ENCODE assay signal across 1 cellular context in the genomic region with DNA sequence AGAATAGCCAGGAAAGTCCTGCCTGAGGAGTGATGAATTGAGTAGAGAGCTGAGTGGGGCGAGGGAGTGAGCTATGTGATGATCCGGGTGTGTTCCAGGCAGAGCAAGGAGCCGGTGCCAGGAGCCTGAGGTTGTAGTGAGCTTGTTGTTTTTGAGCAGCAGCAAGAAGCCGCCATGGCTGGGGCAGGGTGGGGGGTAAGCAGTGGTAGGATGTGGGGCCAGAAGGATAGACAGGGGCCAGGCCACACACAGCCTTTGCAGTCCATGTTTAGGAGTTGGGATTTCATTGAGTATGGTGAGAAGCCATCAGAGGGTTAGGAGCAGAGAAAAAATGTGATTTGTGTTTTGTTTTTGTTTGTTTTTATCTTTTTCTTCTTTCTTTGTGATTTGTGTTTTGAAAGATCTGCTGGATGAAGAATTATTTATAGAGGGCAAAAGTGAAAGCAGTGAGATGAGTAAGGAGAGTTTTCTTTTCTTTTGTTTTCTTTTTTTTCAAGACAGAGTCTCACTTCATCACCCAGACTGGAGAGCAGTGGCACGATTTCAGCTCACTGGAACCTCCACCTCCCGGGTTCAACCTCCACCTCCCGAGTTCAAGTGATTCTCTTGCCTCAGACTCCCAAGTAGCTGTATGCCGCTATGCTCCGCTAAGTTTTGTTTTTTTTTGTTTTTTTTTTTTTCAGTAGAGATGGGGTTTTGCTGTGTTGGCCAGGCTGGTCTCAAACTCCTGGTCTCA.
TF ChIP-seq lines count a peak whose summit lies in the region.

No MANE protein-coding gene starts in this region.

TF ChIP-seq in WTC11, 78 proteins besides CTCF, POLR2A, EP300 and RAD21 (continued from another document):
- TF ChIP-seq, protein P1, sequence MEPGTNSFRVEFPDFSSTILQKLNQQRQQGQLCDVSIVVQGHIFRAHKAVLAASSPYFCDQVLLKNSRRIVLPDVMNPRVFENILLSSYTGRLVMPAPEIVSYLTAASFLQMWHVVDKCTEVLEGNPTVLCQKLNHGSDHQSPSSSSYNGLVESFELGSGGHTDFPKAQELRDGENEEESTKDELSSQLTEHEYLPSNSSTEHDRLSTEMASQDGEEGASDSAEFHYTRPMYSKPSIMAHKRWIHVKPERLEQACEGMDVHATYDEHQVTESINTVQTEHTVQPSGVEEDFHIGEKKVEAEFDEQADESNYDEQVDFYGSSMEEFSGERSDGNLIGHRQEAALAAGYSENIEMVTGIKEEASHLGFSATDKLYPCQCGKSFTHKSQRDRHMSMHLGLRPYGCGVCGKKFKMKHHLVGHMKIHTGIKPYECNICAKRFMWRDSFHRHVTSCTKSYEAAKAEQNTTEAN (CRISPR knock-in tag; IDR thresholded peaks at IDR 0.05): no peak
- TF ChIP-seq ZNF232 (CRISPR knock-in tag; IDR thresholded peaks at IDR 0.05) (no peak), CREM (CRISPR knock-in tag; IDR thresholded peaks at IDR 0.05) (no peak)
- TF ChIP-seq, protein P2, sequence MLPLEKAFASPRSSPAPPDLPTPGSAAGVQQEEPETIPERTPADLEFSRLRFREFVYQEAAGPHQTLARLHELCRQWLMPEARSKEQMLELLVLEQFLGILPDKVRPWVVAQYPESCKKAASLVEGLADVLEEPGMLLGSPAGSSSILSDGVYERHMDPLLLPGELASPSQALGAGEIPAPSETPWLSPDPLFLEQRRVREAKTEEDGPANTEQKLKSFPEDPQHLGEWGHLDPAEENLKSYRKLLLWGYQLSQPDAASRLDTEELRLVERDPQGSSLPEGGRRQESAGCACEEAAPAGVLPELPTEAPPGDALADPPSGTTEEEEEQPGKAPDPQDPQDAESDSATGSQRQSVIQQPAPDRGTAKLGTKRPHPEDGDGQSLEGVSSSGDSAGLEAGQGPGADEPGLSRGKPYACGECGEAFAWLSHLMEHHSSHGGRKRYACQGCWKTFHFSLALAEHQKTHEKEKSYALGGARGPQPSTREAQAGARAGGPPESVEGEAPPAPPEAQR (CRISPR knock-in tag; IDR thresholded peaks at IDR 0.05): no peak
- TF ChIP-seq, protein P3, sequence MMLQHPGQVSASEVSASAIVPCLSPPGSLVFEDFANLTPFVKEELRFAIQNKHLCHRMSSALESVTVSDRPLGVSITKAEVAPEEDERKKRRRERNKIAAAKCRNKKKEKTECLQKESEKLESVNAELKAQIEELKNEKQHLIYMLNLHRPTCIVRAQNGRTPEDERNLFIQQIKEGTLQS (CRISPR knock-in tag; conservative IDR thresholded peaks at IDR 0.05): no peak
